24 cellular contexts compared by ENCODE assay signal in genomic region chr3:104989878-104990277, GRCh38.
"Had no signal": no experiment of that assay in that cellular context is flagged by ENCODE, and none has a peak within 500 bp of the region (broad histone marks: within the 10 kb centered on the region; RNA-seq: fewer than 3 reads in every experiment).

No MANE protein-coding gene starts in this region.

- H3K9me3 Mint-ChIP-seq: activated naive CD8-positive, alpha-beta T cell treated with anti-CD3 and anti-CD28 coated beads for 36 hours; activated T-cell treated with anti-CD3 and anti-CD28 coated beads, Interleukin-2, amount 50 U/mL, for 4 hours; activated T-helper 2 cell treated with anti-CD3 and anti-CD28 coated beads, Interferon-gamma antibody, Interleukin-2, Interleukin-4, amounts not matched to agents 10 μg/mL and 5 μg/mL and 100 μg/mL, durations not matched to agents 14 hours and 24 hours and 36 hours; effector memory CD8-positive, alpha-beta T cell; memory B cell; nephron progenitor cell; stimulated activated naive B cell treated with anti-CD40 and anti-IgM and Interleukin-4, amounts not matched to agents 10 μg/mL and 1 μg/mL and 100 μg/mL, for 72 hours; WTC11 had no signal

- H3K27me3 ChIP-seq: breast epithelium, colonic mucosa, gastrocnemius medialis, sigmoid colon, uterus had no signal

- FAIRE-seq: endothelial cell of umbilical vein had no signal

- H3K27me3 Mint-ChIP-seq: effector memory CD8-positive, alpha-beta T cell; stimulated activated naive B cell treated with anti-CD40 and anti-IgM and Interleukin-4, amounts not matched to agents 10 μg/mL and 1 μg/mL and 100 μg/mL, for 72 hours had no signal

- H3K9me3 ChIP-seq: breast epithelium, colonic mucosa, gastrocnemius medialis, sigmoid colon, uterus had no signal

- H3K4me1 Mint-ChIP-seq: activated naive CD8-positive, alpha-beta T cell treated with anti-CD3 and anti-CD28 coated beads for 36 hours; memory B cell; nephron progenitor cell; stimulated activated naive B cell treated with anti-CD40 and anti-IgM and Interleukin-4, amounts not matched to agents 10 μg/mL and 1 μg/mL and 100 μg/mL, for 72 hours had no signal

- DNase-seq: activated CD4-positive, alpha-beta T cell treated with anti-CD3 and anti-CD28 coated beads, Interleukin-2, amount 50 U/mL, for 4 hours; activated CD8-positive, alpha-beta memory T cell treated with anti-CD3 and anti-CD28 coated beads, Interleukin-2, amount 50 U/mL, for 48 hours; activated naive CD4-positive, alpha-beta T cell; activated naive CD8-positive, alpha-beta T cell treated with anti-CD3 and anti-CD28 coated beads for 36 hours; activated T-cell treated with anti-CD3 and anti-CD28 coated beads, Interleukin-2, amount 50 U/mL, for 4 hours; colonic mucosa; dorsolateral prefrontal cortex; effector memory CD8-positive, alpha-beta T cell; gastrocnemius medialis; hypothalamus; nephron progenitor cell; nucleus accumbens; sigmoid colon; stimulated activated CD4-positive, alpha-beta T cell treated with anti-CD3 and anti-CD28 coated beads, Interleukin-2, amount 100 ng/mL, for 48 hours; stimulated activated CD8-positive, alpha-beta memory T cell treated with anti-CD3 and anti-CD28 coated beads, Interleukin-4, amount 100 ng/mL, for 48 hours; stimulated activated naive B cell treated with anti-CD40 and anti-IgM and Interleukin-4, amounts not matched to agents 10 μg/mL and 1 μg/mL and 100 μg/mL, for 72 hours; trophoblast cell; uterus had no signal

- H3K4me1 ChIP-seq: breast epithelium, colonic mucosa, gastrocnemius medialis, sigmoid colon, uterus had no signal

- ATAC-seq: activated T-cell treated with anti-CD3 and anti-CD28 coated beads, Interleukin-2, amount 50 U/mL, for 4 hours; effector memory CD8-positive, alpha-beta T cell; esophagus mucosa; gastrocnemius medialis; stimulated activated naive B cell treated with anti-CD40 and anti-IgM and Interleukin-4, amounts not matched to agents 10 μg/mL and 1 μg/mL and 100 μg/mL, for 72 hours; WTC11 had no signal

- H3K4me3 Mint-ChIP-seq: activated naive CD8-positive, alpha-beta T cell treated with anti-CD3 and anti-CD28 coated beads for 36 hours; activated T-cell treated with anti-CD3 and anti-CD28 coated beads, Interleukin-2, amount 50 U/mL, for 4 hours; effector memory CD8-positive, alpha-beta T cell; memory B cell; nephron progenitor cell; stimulated activated naive B cell treated with anti-CD40 and anti-IgM and Interleukin-4, amounts not matched to agents 10 μg/mL and 1 μg/mL and 100 μg/mL, for 72 hours; WTC11 had no signal

- H3K36me3 Mint-ChIP-seq: activated naive CD8-positive, alpha-beta T cell treated with anti-CD3 and anti-CD28 coated beads for 36 hours; memory B cell; stimulated activated naive B cell treated with anti-CD40 and anti-IgM and Interleukin-4, amounts not matched to agents 10 μg/mL and 1 μg/mL and 100 μg/mL, for 72 hours; WTC11 had no signal

- H3K36me3 ChIP-seq: breast epithelium, colonic mucosa, gastrocnemius medialis, sigmoid colon, uterus had no signal

- H3K27ac ChIP-seq: breast epithelium, colonic mucosa, dorsolateral prefrontal cortex, gastrocnemius medialis, sigmoid colon, uterus had no signal

- H3K4me3 ChIP-seq: breast epithelium, colonic mucosa, dorsolateral prefrontal cortex, gastrocnemius medialis, sigmoid colon, uterus had no signal

- H3K27ac Mint-ChIP-seq: activated naive CD8-positive, alpha-beta T cell treated with anti-CD3 and anti-CD28 coated beads for 36 hours; activated T-helper 2 cell treated with anti-CD3 and anti-CD28 coated beads, Interferon-gamma antibody, Interleukin-2, Interleukin-4, amounts not matched to agents 10 μg/mL and 5 μg/mL and 100 μg/mL, durations not matched to agents 14 hours and 24 hours and 36 hours; effector memory CD8-positive, alpha-beta T cell; memory B cell; nephron progenitor cell; stimulated activated naive B cell treated with anti-CD40 and anti-IgM and Interleukin-4, amounts not matched to agents 10 μg/mL and 1 μg/mL and 100 μg/mL, for 72 hours; WTC11 had no signal
